11 cellular contexts compared by ENCODE assay signal in the genomic region with DNA sequence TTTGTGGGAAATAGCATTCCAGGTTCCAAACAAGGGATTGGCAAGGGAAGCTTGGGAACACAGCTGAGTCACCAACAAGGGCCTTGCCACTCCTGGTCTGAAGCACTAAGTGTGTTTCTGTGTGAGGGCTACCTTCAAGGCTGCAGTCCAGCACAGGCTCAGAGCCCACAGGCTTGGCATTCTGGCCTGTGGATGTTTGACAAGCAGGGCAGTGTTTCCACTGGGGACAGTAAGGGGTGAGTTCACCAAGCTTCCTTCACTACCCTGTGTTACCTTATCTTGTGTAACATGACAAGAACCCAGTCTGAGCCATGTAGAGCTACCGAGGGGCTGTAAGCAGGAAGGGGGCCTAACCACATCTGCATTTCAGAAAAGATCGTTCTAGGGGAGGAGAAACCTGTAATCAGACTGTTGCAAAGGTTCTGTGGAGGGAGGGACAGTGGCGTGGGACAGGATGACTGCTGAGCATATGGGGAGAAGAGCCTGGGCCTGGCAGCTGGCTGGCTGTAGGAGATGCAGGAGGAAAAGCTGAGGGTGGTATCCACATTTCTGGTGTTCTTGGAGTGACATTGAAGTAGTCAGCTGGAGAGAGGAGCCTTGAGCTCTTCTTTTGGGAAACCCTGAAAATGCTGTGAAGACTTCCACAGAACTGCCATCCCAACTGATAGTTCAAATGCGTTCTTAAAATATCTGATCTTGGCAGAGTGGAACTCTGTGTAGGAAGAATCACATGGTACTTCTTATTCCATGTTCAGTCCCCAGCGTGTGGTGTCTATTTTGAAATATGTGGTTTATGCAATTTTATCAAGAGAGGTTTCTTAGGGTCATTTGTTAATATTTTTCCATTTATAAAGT.
A peak's percentile ranks its signal among the peaks of the same experiment; 100 is the strongest.
DNase-seq lines count a peak whose midpoint lies in the region; ATAC-seq and TF ChIP-seq lines count a peak whose summit lies in the region.
"Had no signal": no experiment of that assay in that cellular context is flagged by ENCODE, and none has a peak within 500 bp of the region (broad histone marks: within the 10 kb centered on the region; RNA-seq: fewer than 3 reads in every experiment).

No MANE protein-coding gene starts in this region.

- H3K9me3 Mint-ChIP-seq in activated CD8-positive, alpha-beta T cell treated with anti-CD3 and anti-CD28 coated beads for 36 hours, result no peaks in the 10 kb centered on the region
- H3K9me3 Mint-ChIP-seq: dendritic cell treated with granulocyte-macrophage colony-stimulating factor and Interleukin-4, amounts not matched to agents 40 ng/mL and 50 ng/mL, for 4 days had no signal

- no peak overlapping the region for H2BK5ac ChIP-seq in neuronal stem cell (ENCODE audit: low read length)

- TF ChIP-seq CTCF in activated CD8-positive, alpha-beta T cell treated with anti-CD3 and anti-CD28 coated beads for 36 hours (IDR thresholded peaks at IDR 0.05), result no peak
- TF ChIP-seq CTCF in heart left ventricle (IDR thresholded peaks at IDR 0.05), result no peak
- TF ChIP-seq CTCF in psoas muscle (IDR thresholded peaks at IDR 0.05), result no peak

- H3K4ac ChIP-seq in neuronal stem cell (ENCODE audit: low read length), result no peak overlapping the region

- no peak for TF ChIP-seq POLR2A in heart left ventricle (IDR thresholded peaks at IDR 0.05)

- no peak overlapping the region for H2AK5ac ChIP-seq in neuronal stem cell (ENCODE audit: low read depth, low read length)

- no peak overlapping the region for H3K23ac ChIP-seq in neuronal stem cell (ENCODE audit: low read depth, low read length, poor library complexity)

- no peaks in the 10 kb centered on the region for H3K79me1 ChIP-seq in neuronal stem cell (ENCODE audit: low read depth, low read length)

- H3K4me3 Mint-ChIP-seq in activated CD8-positive, alpha-beta T cell treated with anti-CD3 and anti-CD28 coated beads for 36 hours, result no peak overlapping the region
- H3K4me3 Mint-ChIP-seq: dendritic cell treated with granulocyte-macrophage colony-stimulating factor and Interleukin-4, amounts not matched to agents 40 ng/mL and 50 ng/mL, for 4 days had no signal

- H4K91ac ChIP-seq in neuronal stem cell (ENCODE audit: low read depth, low read length, poor library complexity), result no peak overlapping the region

- peak; percentile 39 for ATAC-seq in activated CD8-positive, alpha-beta T cell treated with anti-CD3 and anti-CD28 coated beads for 36 hours
- ATAC-seq in heart left ventricle (peak; percentile 65 to 84 (median 78)), psoas muscle (peak; percentile 75 to 88 (median 83))

- intact Hi-C loops in activated CD8-positive, alpha-beta T cell treated with anti-CD3 and anti-CD28 coated beads for 36 hours (cut with micrococcal nuclease), result no loop called here
- intact Hi-C loops in heart left ventricle (cut with DNase I), result no loop called here
- intact Hi-C loops in psoas muscle (cut with DNase I), result no loop called here

- no peaks in the 10 kb centered on the region for H3K36me3 ChIP-seq in heart left ventricle
- H3K36me3 ChIP-seq in psoas muscle (ENCODE audit: insufficient read depth in 1 of 2, low read depth in 1 of 2), result no peaks in the 10 kb centered on the region
- peaks cover 0 to 2% of the 10 kb centered on the region in 2 donors for H3K36me3 ChIP-seq in neuronal stem cell (replicated peaks in 1 of 2; ENCODE audit: control insufficient read depth in 2 of 2, insufficient read depth in 2 of 2, low read length in 2 of 2)

- H3K27ac Mint-ChIP-seq in activated CD8-positive, alpha-beta T cell treated with anti-CD3 and anti-CD28 coated beads for 36 hours, result no peak overlapping the region
- H3K27ac Mint-ChIP-seq: dendritic cell treated with granulocyte-macrophage colony-stimulating factor and Interleukin-4, amounts not matched to agents 40 ng/mL and 50 ng/mL, for 4 days had no signal

- CTCF ChIA-PET in activated CD8-positive, alpha-beta T cell treated with anti-CD3 and anti-CD28 coated beads for 36 hours (lab: Charles Lee), result interaction anchor here (1.1 to 2.0 kb wide), 3 partner anchors 12 to 51 kb away, joined by 4 to 5 read pairs (median 5); no protein-coding TSS in a partner anchor

- H3K14ac ChIP-seq in neuronal stem cell (ENCODE audit: low read length), result no peak overlapping the region

- peak overlapping the region in 11 of 12 donors; percentile 55 to 78 (median 68) for H3K27ac ChIP-seq in heart left ventricle
- peak overlapping the region; percentile 50 for H3K27ac ChIP-seq in psoas muscle
- no peak overlapping the region for H3K27ac ChIP-seq in neuronal stem cell (replicated peaks; ENCODE audit: low read length)

- H4K8ac ChIP-seq in neuronal stem cell (ENCODE audit: low read depth, low read length), result no peak overlapping the region

- no peak overlapping the region for H3K4me2 ChIP-seq in neuronal stem cell (ENCODE audit: insufficient read depth, low read length, poor library complexity, severe bottlenecking)

- peaks cover 0 to 81% (median 44%) of the 10 kb centered on the region in 12 donors for H3K4me1 ChIP-seq in heart left ventricle
- peaks cover 11% of the 10 kb centered on the region for H3K4me1 ChIP-seq in psoas muscle
- H3K4me1 ChIP-seq in neuronal stem cell (ENCODE audit: control insufficient read depth in 2 of 2, insufficient read depth in 1 of 2, low read depth in 1 of 2, low read length in 2 of 2), result peaks cover 2 to 21% of the 10 kb centered on the region in 2 donors

- no peak overlapping the region for H2BK12ac ChIP-seq in neuronal stem cell (ENCODE audit: low read length)

- WGBS in heart left ventricle, 4 donors, result 37 to 53% (median 48%) methylated on average over 5 of the region's 5 CpGs
- 22 to 52% (median 34%) methylated on average over 5 of the region's 5 CpGs for WGBS in psoas muscle, 3 donors
- no CpG with 5 or more reads among the region's 5 CpGs for WGBS in neuronal stem cell (ENCODE audit: extremely low coverage in 2 of 2, insufficient read length in 2 of 2, insufficient replicate concordance in 1 of 2), 2 donors

- no peaks in the 10 kb centered on the region for H3K27me3 Mint-ChIP-seq in activated CD8-positive, alpha-beta T cell treated with anti-CD3 and anti-CD28 coated beads for 36 hours
- H3K27me3 Mint-ChIP-seq: dendritic cell treated with granulocyte-macrophage colony-stimulating factor and Interleukin-4, amounts not matched to agents 40 ng/mL and 50 ng/mL, for 4 days had no signal

- H3K18ac ChIP-seq in neuronal stem cell (ENCODE audit: low read length), result no peak overlapping the region

- DNase-seq in GDM1 (lab: John Stamatoyannopoulos, UW) (peak; percentile 74), heart left ventricle (peak in 2 of 5 donors; percentile 61), psoas muscle (peak; percentile 36 to 71), mucosa of gallbladder (ENCODE audit: low spot score) (no peak), NCI-H1092 treated with DMSO at 0.1 percent for 48 hours (lab: John Stamatoyannopoulos, UW) (no peak), neuronal stem cell (ENCODE audit: low spot score) (no peak), H4 (ENCODE audit: low spot score) (no peak)
- DNase-seq in activated CD8-positive, alpha-beta T cell treated with anti-CD3 and anti-CD28 coated beads for 36 hours, result no peak
- DNase-seq: NCI-H1105, retina had no signal

- POLR2A ChIA-PET in activated CD8-positive, alpha-beta T cell treated with anti-CD3 and anti-CD28 coated beads for 36 hours (lab: Charles Lee), result no interaction called here

- H3K27me3 ChIP-seq in heart left ventricle (no peaks in the 10 kb centered on the region), psoas muscle (ENCODE audit: insufficient read depth in 3 of 3, low read length in 2 of 3) (no peaks in the 10 kb centered on the region), neuronal stem cell (ENCODE audit: control insufficient read depth in 3 of 3, insufficient read depth in 3 of 3, low read depth in 1 of 3, low read length in 3 of 3) (peaks cover 0 to 2% (median 0%) of the 10 kb centered on the region in 3 experiments)

- H3K4me3 ChIP-seq in heart left ventricle (no peak overlapping the region), psoas muscle (no peak overlapping the region), neuronal stem cell (ENCODE audit: low read length in 2 of 2) (no peak overlapping the region)

- H3K9ac ChIP-seq in neuronal stem cell (ENCODE audit: low read depth, low read length, poor library complexity), result no peak overlapping the region

- H2AFZ ChIP-seq in neuronal stem cell (ENCODE audit: low read length), result no peak overlapping the region

- H3K4me1 Mint-ChIP-seq in activated CD8-positive, alpha-beta T cell treated with anti-CD3 and anti-CD28 coated beads for 36 hours (ENCODE audit: low read depth), result peaks cover 3% of the 10 kb centered on the region

- no peaks in the 10 kb centered on the region for H3K36me3 Mint-ChIP-seq in activated CD8-positive, alpha-beta T cell treated with anti-CD3 and anti-CD28 coated beads for 36 hours (ENCODE audit: low read depth)

- no peak overlapping the region for H2BK15ac ChIP-seq in neuronal stem cell (ENCODE audit: low read length)

- H3K9me3 ChIP-seq in heart left ventricle, result no peaks in the 10 kb centered on the region
- no peaks in the 10 kb centered on the region for H3K9me3 ChIP-seq in psoas muscle
- H3K9me3 ChIP-seq in neuronal stem cell (replicated peaks in 1 of 2; ENCODE audit: control insufficient read depth in 2 of 2, insufficient read depth in 1 of 2, low read depth in 1 of 2, low read length in 2 of 2), result peaks cover 0 to under 1% of the 10 kb centered on the region in 2 donors

- H2BK120ac ChIP-seq in neuronal stem cell (ENCODE audit: low read depth, low read length), result no peak overlapping the region

Comparison
In these comparisons a context has a peak if more than half of its experiments do, and no peak if none do; other contexts are left out.
1. DNase-seq: peak in GDM1 (single experiment) and psoas muscle (2 of 2); none in activated CD8-positive, alpha-beta T cell treated with anti-CD3 and anti-CD28 coated beads for 36 hours (single experiment), mucosa of gallbladder (single experiment), NCI-H1092 treated with DMSO at 0.1 percent for 48 hours (single experiment), neuronal stem cell (single experiment) and H4 (single experiment).
2. Peak in every context shown above with its lines, with median percentiles within 50 percentile points of each other: ATAC-seq.